Comparison of ENCODE assay signal across 19 cellular contexts in the genomic region with DNA sequence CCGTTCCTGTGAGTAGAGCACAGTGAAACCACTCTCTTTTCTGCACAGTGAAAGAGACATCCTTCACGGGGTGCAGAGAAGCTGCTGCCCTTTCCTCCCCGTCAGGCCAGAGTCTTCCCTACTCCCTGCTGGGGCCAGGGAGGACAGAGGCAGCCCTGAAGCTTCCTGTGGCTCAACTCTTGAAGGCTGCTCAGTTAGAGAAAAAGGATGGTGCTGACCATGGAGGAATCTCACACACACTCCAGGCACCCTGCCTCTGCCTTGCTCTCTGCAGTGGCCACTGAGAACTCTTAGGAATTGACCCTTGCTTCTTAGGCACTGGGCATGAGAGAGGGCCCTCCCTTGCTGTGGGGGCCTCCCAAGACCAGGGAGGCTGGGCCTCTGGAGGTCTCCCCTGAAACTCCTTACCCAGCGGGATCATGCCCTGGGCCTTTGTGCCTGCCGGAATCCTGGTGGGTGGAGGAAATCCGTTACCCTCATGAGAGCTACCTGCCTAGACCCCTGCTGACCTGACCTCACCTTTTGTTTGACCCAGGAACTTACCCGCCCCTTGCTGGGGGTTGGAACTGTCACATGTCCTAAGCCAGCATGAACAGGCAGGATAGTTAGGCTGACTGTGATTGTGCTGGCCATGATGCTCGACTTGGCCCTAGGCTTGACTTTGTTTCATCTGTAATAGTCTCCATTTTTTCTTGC.
DNase-seq lines count a peak whose midpoint lies in the region; ATAC-seq and TF ChIP-seq lines count a peak whose summit lies in the region.
"Had no signal": no experiment of that assay in that cellular context is flagged by ENCODE, and none has a peak within 500 bp of the region (broad histone marks: within the 10 kb centered on the region; RNA-seq: fewer than 3 reads in every experiment).

No MANE protein-coding gene starts in this region.

- H4K8ac ChIP-seq in mesenchymal stem cell (ENCODE audit: low read length), result peak overlapping the region; percentile 68

- no peak overlapping the region for H2AK5ac ChIP-seq in mesenchymal stem cell (ENCODE audit: low read length, severe bottlenecking)

- 90% methylated on average over 8 of the region's 8 CpGs for WGBS in mesenchymal stem cell

- peaks cover 31% of the 10 kb centered on the region for H3K4me1 Mint-ChIP-seq in activated CD8-positive, alpha-beta T cell treated with anti-CD3 and anti-CD28 coated beads, Interleukin-2, amount 10 ng/mL, durations not matched to agents 7 days and 5 days (ENCODE audit: low read depth)
- H3K4me1 Mint-ChIP-seq in activated CD8-positive, alpha-beta T cell treated with anti-CD3 and anti-CD28 coated beads for 36 hours (ENCODE audit: low read depth), result peaks cover 10% of the 10 kb centered on the region
- peaks cover 17% of the 10 kb centered on the region for H3K4me1 Mint-ChIP-seq in T-helper 17 cell

- H2BK5ac ChIP-seq in mesenchymal stem cell (ENCODE audit: low read depth, low read length, poor library complexity, severe bottlenecking), result no peak overlapping the region

- H3K9me3 Mint-ChIP-seq in activated CD8-positive, alpha-beta T cell treated with anti-CD3 and anti-CD28 coated beads, Interleukin-2, amount 10 ng/mL, durations not matched to agents 7 days and 5 days (ENCODE audit: insufficient read depth), result no peaks in the 10 kb centered on the region
- H3K9me3 Mint-ChIP-seq in activated CD8-positive, alpha-beta T cell treated with anti-CD3 and anti-CD28 coated beads for 36 hours, result no peaks in the 10 kb centered on the region

- no peaks in the 10 kb centered on the region for H3K36me3 Mint-ChIP-seq in activated CD8-positive, alpha-beta T cell treated with anti-CD3 and anti-CD28 coated beads, Interleukin-2, amount 10 ng/mL, durations not matched to agents 7 days and 5 days (ENCODE audit: low read depth)
- no peaks in the 10 kb centered on the region for H3K36me3 Mint-ChIP-seq in activated CD8-positive, alpha-beta T cell treated with anti-CD3 and anti-CD28 coated beads for 36 hours (ENCODE audit: low read depth)
- no peaks in the 10 kb centered on the region for H3K36me3 Mint-ChIP-seq in T-helper 17 cell (ENCODE audit: low read depth)

- H2BK120ac ChIP-seq in mesenchymal stem cell (ENCODE audit: low read depth, low read length), result peak overlapping the region; percentile 6

- H3K23ac ChIP-seq in mesenchymal stem cell (ENCODE audit: low read length in 2 of 2), result no peak overlapping the region

- H4K91ac ChIP-seq in mesenchymal stem cell (ENCODE audit: low read length), result peak overlapping the region; percentile 95

- H3K27me3 ChIP-seq in mesenchymal stem cell (ENCODE audit: control insufficient read depth in 1 of 2, insufficient read depth in 1 of 2, low read length in 2 of 2), result no peaks in the 10 kb centered on the region
- no peaks in the 10 kb centered on the region for H3K27me3 ChIP-seq in subcutaneous abdominal adipose tissue (ENCODE audit: control insufficient read depth in 5 of 5, insufficient read depth in 4 of 5, low read length in 5 of 5)
- H3K27me3 ChIP-seq: pancreas, thyroid gland had no signal

- no peaks in the 10 kb centered on the region for H3K79me1 ChIP-seq in mesenchymal stem cell (replicated peaks; ENCODE audit: low read length, poor library complexity, severe bottlenecking)

- peak; percentile 16 for DNase-seq in activated CD8-positive, alpha-beta T cell treated with anti-CD3 and anti-CD28 coated beads, Interleukin-2, amount 10 ng/mL, durations not matched to agents 7 days and 5 days
- no peak for DNase-seq in activated CD8-positive, alpha-beta T cell treated with anti-CD3 and anti-CD28 coated beads for 36 hours
- DNase-seq in T-helper 17 cell, result no peak
- DNase-seq in mesenchymal stem cell, result no peak
- DNase-seq in left colon, result no peak
- no peak for DNase-seq in G401 (ENCODE audit: low spot score)
- no peak for DNase-seq in NK-92 (lab: John Stamatoyannopoulos, UW; ENCODE audit: unreplicated experiment)
- DNase-seq: 8988T; C1 segment of cervical spinal cord; caudate nucleus; effector memory CD4-positive, alpha-beta T cell; NCI-H2029; NCI-H446 treated with DMSO at 0.1 percent for 48 hours; pancreas; SHP77 treated with DMSO at 0.1 percent for 48 hours; T-helper 1 cell; thyroid gland had no signal

- H3K36me3 ChIP-seq in mesenchymal stem cell (ENCODE audit: control insufficient read depth in 1 of 2, insufficient read depth in 2 of 2, low read depth in 1 of 2, low read length in 2 of 2) (no peaks in the 10 kb centered on the region), subcutaneous abdominal adipose tissue (ENCODE audit: control insufficient read depth in 5 of 5, insufficient read depth in 5 of 5, low read length in 5 of 5) (no peaks in the 10 kb centered on the region)
- H3K36me3 ChIP-seq: pancreas, thyroid gland had no signal

- no peak overlapping the region for H2AFZ ChIP-seq in mesenchymal stem cell (ENCODE audit: low read depth, low read length)

- H3K27ac ChIP-seq in mesenchymal stem cell (ENCODE audit: low read length, poor library complexity, severe bottlenecking) (no peak overlapping the region), subcutaneous abdominal adipose tissue (ENCODE audit: low read depth, low read length) (peak overlapping the region; percentile 75)
- H3K27ac ChIP-seq: pancreas had no signal

- peak overlapping the region; percentile 69 to 98 for H2BK12ac ChIP-seq in mesenchymal stem cell (ENCODE audit: low read length in 2 of 2)

- no peak overlapping the region for H3K4me3 Mint-ChIP-seq in activated CD8-positive, alpha-beta T cell treated with anti-CD3 and anti-CD28 coated beads, Interleukin-2, amount 10 ng/mL, durations not matched to agents 7 days and 5 days
- no peak overlapping the region for H3K4me3 Mint-ChIP-seq in activated CD8-positive, alpha-beta T cell treated with anti-CD3 and anti-CD28 coated beads for 36 hours
- no peak overlapping the region for H3K4me3 Mint-ChIP-seq in T-helper 17 cell

- in situ Hi-C loops in G401 (cut with HindIII; ENCODE audit: low sequenced_read_pairs), result no loop called here

- H3K18ac ChIP-seq in mesenchymal stem cell (ENCODE audit: low read depth in 1 of 2, low read length in 2 of 2), result peak overlapping the region; percentile 84 to 85

- peak overlapping the region; percentile 85 to 97 for H3K4ac ChIP-seq in mesenchymal stem cell (ENCODE audit: low read depth in 1 of 2, low read length in 2 of 2)

- H3K4me1 ChIP-seq in mesenchymal stem cell (ENCODE audit: control insufficient read depth, insufficient read depth, low read depth, low read length) (peaks cover 25% of the 10 kb centered on the region), subcutaneous abdominal adipose tissue (ENCODE audit: control insufficient read depth in 5 of 5, insufficient read depth in 5 of 5, low read length in 5 of 5) (peaks cover 20 to 74% (median 65%) of the 10 kb centered on the region in 5 donors)
- H3K4me1 ChIP-seq: pancreas had no signal

- POLR2A ChIA-PET in activated CD8-positive, alpha-beta T cell treated with anti-CD3 and anti-CD28 coated beads, Interleukin-2, amount 10 ng/mL, durations not matched to agents 7 days and 5 days (lab: Charles Lee), result no interaction called here
- POLR2A ChIA-PET in activated CD8-positive, alpha-beta T cell treated with anti-CD3 and anti-CD28 coated beads for 36 hours (lab: Charles Lee), result no interaction called here

- TF ChIP-seq CTCF in activated CD8-positive, alpha-beta T cell treated with anti-CD3 and anti-CD28 coated beads for 36 hours (IDR thresholded peaks at IDR 0.05), result no peak

- H3K27me3 Mint-ChIP-seq in activated CD8-positive, alpha-beta T cell treated with anti-CD3 and anti-CD28 coated beads, Interleukin-2, amount 10 ng/mL, durations not matched to agents 7 days and 5 days (ENCODE audit: low read depth), result peaks cover 3% of the 10 kb centered on the region
- H3K27me3 Mint-ChIP-seq in activated CD8-positive, alpha-beta T cell treated with anti-CD3 and anti-CD28 coated beads for 36 hours, result no peaks in the 10 kb centered on the region
- H3K27me3 Mint-ChIP-seq in T-helper 17 cell, result peaks cover 9% of the 10 kb centered on the region

- intact Hi-C loops in activated CD8-positive, alpha-beta T cell treated with anti-CD3 and anti-CD28 coated beads for 36 hours (cut with micrococcal nuclease), result no loop called here
- intact Hi-C loops in left colon (cut with DNase I, micrococcal nuclease), result no loop called here

- peak overlapping the region in 1 of 2 experiments; percentile 81 for H3K14ac ChIP-seq in mesenchymal stem cell (ENCODE audit: low read length in 2 of 2)

- CTCF ChIA-PET in activated CD8-positive, alpha-beta T cell treated with anti-CD3 and anti-CD28 coated beads, Interleukin-2, amount 10 ng/mL, durations not matched to agents 7 days and 5 days (lab: Charles Lee), result no interaction called here
- CTCF ChIA-PET in activated CD8-positive, alpha-beta T cell treated with anti-CD3 and anti-CD28 coated beads for 36 hours (lab: Charles Lee), result no interaction called here

- ATAC-seq in activated CD8-positive, alpha-beta T cell treated with anti-CD3 and anti-CD28 coated beads, Interleukin-2, amount 10 ng/mL, durations not matched to agents 7 days and 5 days, result no peak
- ATAC-seq in activated CD8-positive, alpha-beta T cell treated with anti-CD3 and anti-CD28 coated beads for 36 hours, result no peak
- ATAC-seq in T-helper 17 cell (no peak), left colon (no peak)
- ATAC-seq: pancreas had no signal

- H3K4me3 ChIP-seq in mesenchymal stem cell (ENCODE audit: insufficient read depth in 1 of 2, low read depth in 1 of 2, low read length in 2 of 2), result no peak overlapping the region
- no peak overlapping the region for H3K4me3 ChIP-seq in subcutaneous abdominal adipose tissue (ENCODE audit: low read depth in 1 of 5, low read length in 5 of 5)
- H3K4me3 ChIP-seq: pancreas, skin epidermis, thyroid gland had no signal

- H3K27ac Mint-ChIP-seq in activated CD8-positive, alpha-beta T cell treated with anti-CD3 and anti-CD28 coated beads, Interleukin-2, amount 10 ng/mL, durations not matched to agents 7 days and 5 days, result no peak overlapping the region
- H3K27ac Mint-ChIP-seq in activated CD8-positive, alpha-beta T cell treated with anti-CD3 and anti-CD28 coated beads for 36 hours, result no peak overlapping the region
- H3K27ac Mint-ChIP-seq in T-helper 17 cell, result peak overlapping the region; percentile 78

- H3K9ac ChIP-seq in mesenchymal stem cell (ENCODE audit: low read length) (peak overlapping the region; percentile 69), subcutaneous abdominal adipose tissue (ENCODE audit: low read length in 5 of 5) (peak overlapping the region in 2 of 5 donors; percentile 15 to 28)

- no peak overlapping the region for H3K4me2 ChIP-seq in mesenchymal stem cell (ENCODE audit: low read length, poor library complexity, severe bottlenecking)

- no peaks in the 10 kb centered on the region for H3K9me3 ChIP-seq in T-helper 17 cell (ENCODE audit: control insufficient read depth, low read length, poor library complexity, severe bottlenecking)
- H3K9me3 ChIP-seq in mesenchymal stem cell (ENCODE audit: control insufficient read depth, low read length), result no peaks in the 10 kb centered on the region
- H3K9me3 ChIP-seq in subcutaneous abdominal adipose tissue (ENCODE audit: control insufficient read depth in 5 of 5, low read length in 5 of 5), result no peaks in the 10 kb centered on the region
- H3K9me3 ChIP-seq: pancreas, thyroid gland had no signal

- H2BK15ac ChIP-seq in mesenchymal stem cell (ENCODE audit: low read depth, poor library complexity, severe bottlenecking), result peak overlapping the region; percentile 6
